In the genomic region with DNA sequence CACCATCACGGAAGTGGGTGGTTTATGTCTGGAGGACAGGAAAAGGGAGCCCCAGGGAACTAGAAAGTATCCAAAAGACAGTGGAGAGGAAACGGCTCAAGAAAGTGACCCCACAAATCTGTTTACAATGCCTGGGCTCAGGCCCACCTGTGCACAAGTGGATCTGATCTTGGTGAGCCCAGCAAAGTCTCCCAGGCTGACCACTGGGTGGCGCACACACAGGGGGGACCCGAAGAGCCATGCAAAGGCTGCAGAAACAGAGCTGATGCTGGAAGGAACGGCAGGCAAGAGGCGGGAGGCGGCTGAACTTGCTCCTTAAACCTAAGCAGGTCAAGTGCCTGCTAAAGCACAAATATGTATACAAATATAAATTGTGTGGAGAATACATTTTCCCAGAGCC, we compare ENCODE assay signal across 9 cellular contexts. TPM values are rescaled to one million over a fixed set of nuclear protein-coding genes. Genes with fewer than 3 reads are reported as not detected.
DNase-seq lines count a peak whose midpoint lies in the region; ATAC-seq, FAIRE-seq and TF ChIP-seq lines count a peak whose summit lies in the region.
"Had no signal": no experiment of that assay in that cellular context is flagged by ENCODE, and none has a peak within 500 bp of the region (broad histone marks: within the 10 kb centered on the region; RNA-seq: fewer than 3 reads in every experiment).

No MANE protein-coding gene starts in this region.

- H3K9me3 ChIP-seq in HEK293 (ENCODE audit: control insufficient read depth, insufficient read depth, low read depth, low read length), result no peaks in the 10 kb centered on the region
- H3K9me3 ChIP-seq in SU-DHL-6 (ENCODE audit: insufficient read depth, low read length), result no peaks in the 10 kb centered on the region
- H3K9me3 ChIP-seq in HepG2 (ENCODE audit: low read length), result no peaks in the 10 kb centered on the region
- H3K9me3 ChIP-seq: SJSA1 had no signal

- H3K36me3 ChIP-seq in HEK293 (ENCODE audit: control insufficient read depth in 2 of 2, insufficient read depth in 1 of 2, low read length in 2 of 2) (peaks cover 5 to 63% of the 10 kb centered on the region in 2 experiments; a peak in 2 of 3 replicates), SU-DHL-6 (ENCODE audit: low read length) (no peaks in the 10 kb centered on the region), HepG2 (replicated peaks in 1 of 2; ENCODE audit: control insufficient read depth in 1 of 2, insufficient read depth in 2 of 2, low read length in 2 of 2) (peaks cover 0 to 3% of the 10 kb centered on the region in 2 experiments; a peak in 2 of 5 replicates)

- POLR2A ChIA-PET in HEK293 (lab: Yijun Ruan, JAX), result interaction anchor here (1.0 kb wide), 1 partner anchor 46 kb away, joined by 5 read pairs; no protein-coding TSS in a partner anchor
- POLR2A ChIA-PET in HepG2 (lab: Yijun Ruan, JAX), result interaction anchor here (0.6 to 0.8 kb wide), 2 partner anchors 10 to 488 kb away, joined by 3 to 4 read pairs; a partner anchor contains a TSS

- intact Hi-C loops in HepG2 (cut with micrococcal nuclease; ENCODE audit: unreplicated experiment), result loop anchor here (1.0 kb wide), 1 partner anchor 46 kb away; no protein-coding TSS in a partner anchor

- FAIRE-seq in HepG2 (lab: Jason Lieb, UNC), result peak; percentile 87
- no peak for FAIRE-seq in frontal cortex (lab: Jason Lieb, UNC)

- H3K36me3 Mint-ChIP-seq in brain, result peaks cover 6% of the 10 kb centered on the region
- peaks cover 61% of the 10 kb centered on the region for H3K36me3 Mint-ChIP-seq in stimulated activated effector memory CD8-positive, alpha-beta T cell treated with anti-CD3 and anti-CD28 coated beads, Interleukin-12 subunit alpha, Interleukin-12 subunit beta, amount 100 ng/mL, for 72 hours

- peak; percentile 88 for ATAC-seq in HepG2
- peak; percentile 58 for ATAC-seq in stimulated activated effector memory CD8-positive, alpha-beta T cell treated with anti-CD3 and anti-CD28 coated beads, Interleukin-12 subunit alpha, Interleukin-12 subunit beta, amount 100 ng/mL, for 72 hours

- no peaks in the 10 kb centered on the region for H3K27me3 Mint-ChIP-seq in brain

- H3K27me3 ChIP-seq in SU-DHL-6 (ENCODE audit: low read length), result no peaks in the 10 kb centered on the region
- H3K27me3 ChIP-seq in HepG2 (ENCODE audit: control insufficient read depth in 1 of 2, insufficient read depth in 2 of 2, low read length in 2 of 2), result no peaks in the 10 kb centered on the region
- H3K27me3 ChIP-seq: SJSA1 had no signal

- H3K27ac ChIP-seq in HEK293 (ENCODE audit: extremely low read depth, low read depth, low read length), result no peak overlapping the region
- no peak overlapping the region for H3K27ac ChIP-seq in SU-DHL-6 (ENCODE audit: low read depth, low read length)
- no peak overlapping the region for H3K27ac ChIP-seq in HepG2 (ENCODE audit: extremely low read length, insufficient read depth, low read length)
- H3K27ac ChIP-seq: SJSA1 had no signal

- 65% methylated on average over 5 of the region's 7 CpGs for WGBS in HepG2 (ENCODE audit: low lambda C conversion rate)

- peak overlapping the region in 1 of 5 experiments; percentile 11 for H3K4me3 Mint-ChIP-seq in brain
- no peak overlapping the region for H3K4me3 Mint-ChIP-seq in stimulated activated effector memory CD8-positive, alpha-beta T cell treated with anti-CD3 and anti-CD28 coated beads, Interleukin-12 subunit alpha, Interleukin-12 subunit beta, amount 100 ng/mL, for 72 hours

- peaks cover 8% of the 10 kb centered on the region for H3K4me1 Mint-ChIP-seq in brain
- no peaks in the 10 kb centered on the region for H3K4me1 Mint-ChIP-seq in stimulated activated effector memory CD8-positive, alpha-beta T cell treated with anti-CD3 and anti-CD28 coated beads, Interleukin-12 subunit alpha, Interleukin-12 subunit beta, amount 100 ng/mL, for 72 hours

- in situ Hi-C loops in HepG2 (cut with HindIII; ENCODE audit: extremely low pct_ligation_motif_present, low pct_unique_long_range_greater_than_20kb), result no loop called here

- BruUV-seq in HepG2 (replicated peaks; lab: Mats Ljungman, UMichigan), result no TSS peak

- peak; percentile 58 for TF ChIP-seq CTCF in HEK293 (tag by site-specific recombination; IDR thresholded peaks at IDR 0.05)
- peak; percentile 81 for TF ChIP-seq CTCF in SU-DHL-6 (IDR thresholded peaks at IDR 0.05; ENCODE audit: insufficient read depth, low read length, poor library complexity, severe bottlenecking)
- peak; percentile 55 to 68 for TF ChIP-seq CTCF in brain (conservative IDR thresholded peaks at IDR 0.05)
- TF ChIP-seq CTCF in HepG2 (CRISPR knock-in tag; IDR thresholded peaks at IDR 0.05), result peak; percentile 78

- no peak for TF ChIP-seq EP300 in HepG2 (IDR thresholded peaks at IDR 0.05; ENCODE audit: low read depth in 2 of 2, low read length in 2 of 2)
- no peak for TF ChIP-seq EP300 in HepG2 (CRISPR knock-in tag; IDR thresholded peaks at IDR 0.05; ENCODE audit: borderline replicate concordance)

- no peak for TF ChIP-seq POLR2A in HepG2 (IDR thresholded peaks at IDR 0.05; ENCODE audit: insufficient read depth in 1 of 2, low read depth in 2 of 2, low read length in 2 of 2)

- H3K9ac ChIP-seq in SU-DHL-6 (ENCODE audit: low read length), result no peak overlapping the region
- no peak overlapping the region for H3K9ac ChIP-seq in HepG2 (ENCODE audit: insufficient read depth, low read depth, low read length)

- H3K9me2 ChIP-seq in SU-DHL-6 (replicated peaks; ENCODE audit: insufficient read depth, low read length), result no peaks in the 10 kb centered on the region

- no peak for TF ChIP-seq RAD21 in HepG2 (CRISPR knock-in tag; IDR thresholded peaks at IDR 0.05)

- H3K4me3 ChIP-seq in HEK293 (ENCODE audit: low read depth, low read length), result no peak overlapping the region
- H3K4me3 ChIP-seq in SU-DHL-6 (ENCODE audit: insufficient read depth, low read length, poor library complexity, severe bottlenecking), result no peak overlapping the region
- no peak overlapping the region for H3K4me3 ChIP-seq in HepG2 (replicated peaks in 1 of 3; ENCODE audit: insufficient read depth in 1 of 3, low read depth in 2 of 3, low read length in 3 of 3)
- H3K4me3 ChIP-seq: SJSA1 had no signal

- CTCF ChIA-PET in HEK293 (lab: Yijun Ruan, JAX), result interaction anchor here (0.6 to 5.0 kb wide), 30 partner anchors 9 to 519 kb away, joined by 3 to 81 read pairs (median 4); a partner anchor contains a TSS
- CTCF ChIA-PET in HepG2 (lab: Yijun Ruan, JAX; ENCODE audit: low intra/inter-chr PET ratio, low total read pairs), result interaction anchor here (0.7 to 2.0 kb wide), 4 partner anchors 10 to 47 kb away, joined by 3 to 20 read pairs (median 4); a partner anchor contains a TSS

- H3F3A ChIP-seq in SU-DHL-6 (ENCODE audit: insufficient read depth), result no peaks in the 10 kb centered on the region

- H3K4me2 ChIP-seq in SU-DHL-6 (ENCODE audit: low read depth, low read length, poor library complexity, severe bottlenecking) (no peak overlapping the region), HepG2 (ENCODE audit: low read depth, low read length) (no peak overlapping the region)

- H3K9me3 Mint-ChIP-seq in brain, result peaks cover 0 to 32% (median 3%) of the 10 kb centered on the region in 5 experiments
- no peaks in the 10 kb centered on the region for H3K9me3 Mint-ChIP-seq in stimulated activated effector memory CD8-positive, alpha-beta T cell treated with anti-CD3 and anti-CD28 coated beads, Interleukin-12 subunit alpha, Interleukin-12 subunit beta, amount 100 ng/mL, for 72 hours

- H4K20me1 ChIP-seq in SU-DHL-6 (ENCODE audit: low read depth, low read length) (no peaks in the 10 kb centered on the region), HepG2 (ENCODE audit: insufficient read depth, low read length) (no peaks in the 10 kb centered on the region)

- peak; percentile 78 for DNase-seq in D341Med (ENCODE audit: low spot score)
- peak; percentile 15 for DNase-seq in HepG2 (ENCODE audit: low spot score)
- peak in 1 of 2 donors; percentile 52 for DNase-seq in stimulated activated effector memory CD8-positive, alpha-beta T cell treated with anti-CD3 and anti-CD28 coated beads, Interleukin-12 subunit alpha, Interleukin-12 subunit beta, amount 100 ng/mL, for 72 hours (ENCODE audit: low spot score in 2 of 2)
- DNase-seq in frontal cortex (ENCODE audit: low spot score in 2 of 2), result no peak
- no peak for DNase-seq in middle frontal gyrus (ENCODE audit: extremely low spot score, low spot score)

- H3K4me1 ChIP-seq in HEK293 (ENCODE audit: control insufficient read depth, insufficient read depth, low read length) (no peaks in the 10 kb centered on the region), HepG2 (ENCODE audit: insufficient read depth, low read length) (no peaks in the 10 kb centered on the region)
- H3K4me1 ChIP-seq: SJSA1 had no signal

- no peak overlapping the region for H2AFZ ChIP-seq in SU-DHL-6 (ENCODE audit: low read depth, low read length, severe bottlenecking)
- H2AFZ ChIP-seq in HepG2 (ENCODE audit: low read length), result no peak overlapping the region

- H3K27ac Mint-ChIP-seq in brain, result no peak overlapping the region
- no peak overlapping the region for H3K27ac Mint-ChIP-seq in stimulated activated effector memory CD8-positive, alpha-beta T cell treated with anti-CD3 and anti-CD28 coated beads, Interleukin-12 subunit alpha, Interleukin-12 subunit beta, amount 100 ng/mL, for 72 hours

- H3K79me2 ChIP-seq in SU-DHL-6 (ENCODE audit: insufficient read depth, low read length), result no peaks in the 10 kb centered on the region
- H3K79me2 ChIP-seq in HepG2 (ENCODE audit: insufficient read depth, low read length), result no peaks in the 10 kb centered on the region

RNA-seq across cellular contexts. Expression of a gene that starts 9.6 kb away (rescaled TPM):
- polyA plus RNA-seq in brain (ENCODE audit: insufficient read depth, low read depth, low replicate concordance), result 41.8 TPM
- 42.4 and 52.1 TPM in 2 replicates for total RNA-seq in HepG2 (2016; rRNA removed; fragmentation: Illumina TruSeq; extraction: Trizol)
- 11.6 and 12.0 TPM in 2 replicates for total RNA-seq in HepG2 (2016; cell fraction: cytosol; rRNA removed; fragmentation: Illumina TruSeq; extraction: Trizol; ENCODE audit: low read depth)
- total RNA-seq in HepG2 (2016; cell fraction: insoluble cytoplasmic fraction; rRNA removed; fragmentation: Illumina TruSeq; extraction: Trizol), result 39.2 and 51.8 TPM in 2 replicates
- 14.9 and 17.2 TPM in 2 replicates for total RNA-seq in HepG2 (2016; cell fraction: membrane; rRNA removed; fragmentation: Illumina TruSeq; extraction: Trizol)
- total RNA-seq in HepG2 (2016; cell fraction: nucleus; rRNA removed; fragmentation: Illumina TruSeq; extraction: Trizol), result 18.7 and 21.6 TPM in 2 replicates
- 9.1 and 10.9 TPM in 2 replicates for polyA plus RNA-seq in HepG2 (2011; rRNA removed)
- 9.4 and 15.2 TPM in 2 replicates for polyA plus RNA-seq in HepG2 (2011; cell fraction: cytosol; rRNA removed)
- 19.4 and 23.3 TPM in 2 replicates for polyA plus RNA-seq in HepG2 (2011; cell fraction: nucleus; rRNA removed)
- 8.2 and 11.4 TPM in 2 replicates for polyA plus RNA-seq in HepG2 (2012)
- 6.9 and 7.7 TPM in 2 replicates for polyA plus RNA-seq in HepG2 (2016; cell fraction: cytosol; fragmentation: Illumina TruSeq; extraction: Trizol; ENCODE audit: low read depth)
- polyA plus RNA-seq in HepG2 (2016; cell fraction: insoluble cytoplasmic fraction; fragmentation: Illumina TruSeq; extraction: Trizol; ENCODE audit: low read depth), result 32.6 and 41.1 TPM in 2 replicates
- polyA plus RNA-seq in HepG2 (2016; cell fraction: membrane; fragmentation: Illumina TruSeq; extraction: Trizol; ENCODE audit: low read depth), result 10.1 and 11.1 TPM in 2 replicates
- polyA plus RNA-seq in HepG2 (2016; cell fraction: nucleus; fragmentation: Illumina TruSeq; extraction: Trizol; ENCODE audit: insufficient read depth, low read depth), result 35.1 and 45.0 TPM in 2 replicates
- polyA minus RNA-seq in HepG2 (2011; rRNA and poly(A)+ RNA removed; ENCODE audit: low replicate concordance), result 18.6 and 73.7 TPM in 2 replicates
- 5.5 and 7.6 TPM in 2 replicates for polyA minus RNA-seq in HepG2 (2011; cell fraction: cytosol; rRNA and poly(A)+ RNA removed)
- polyA minus RNA-seq in HepG2 (2011; cell fraction: nucleus; rRNA and poly(A)+ RNA removed), result 3.6 and 9.3 TPM in 2 replicates
- 6.5 TPM for total RNA-seq in frontal cortex

RNA-seq across cellular contexts. Expression of a gene that starts 15.0 kb away (rescaled TPM):
- polyA plus RNA-seq in brain (ENCODE audit: insufficient read depth, low read depth, low replicate concordance) (not detected), HepG2 (2011; rRNA removed) (0.13 and 0.17 TPM in 2 replicates)
- total RNA-seq in HepG2 (2016; rRNA removed; fragmentation: Illumina TruSeq; extraction: Trizol) (0.18 TPM in 1 of 2 replicates, not detected in the other), frontal cortex (2.9 TPM)
- 1.2 TPM in 1 of 2 replicates, not detected in the other for total RNA-seq in HepG2 (2016; cell fraction: cytosol; rRNA removed; fragmentation: Illumina TruSeq; extraction: Trizol; ENCODE audit: low read depth)
- total RNA-seq in HepG2 (2016; cell fraction: insoluble cytoplasmic fraction; rRNA removed; fragmentation: Illumina TruSeq; extraction: Trizol), result 0.22 TPM in 1 of 2 replicates, not detected in the other
- 0.19 and 0.21 TPM in 2 replicates for total RNA-seq in HepG2 (2016; cell fraction: membrane; rRNA removed; fragmentation: Illumina TruSeq; extraction: Trizol)
- 0.50 and 0.62 TPM in 2 replicates for total RNA-seq in HepG2 (2016; cell fraction: nucleus; rRNA removed; fragmentation: Illumina TruSeq; extraction: Trizol)
- 0.09 and 0.21 TPM in 2 replicates for polyA plus RNA-seq in HepG2 (2011; cell fraction: cytosol; rRNA removed)
- 1.2 and 2.1 TPM in 2 replicates for polyA plus RNA-seq in HepG2 (2011; cell fraction: nucleus; rRNA removed)
- not detected in 2 replicates for polyA plus RNA-seq in HepG2 (2012)
- polyA plus RNA-seq in HepG2 (2016; cell fraction: cytosol; fragmentation: Illumina TruSeq; extraction: Trizol; ENCODE audit: low read depth), result 0.18 TPM in 1 of 2 replicates, not detected in the other
- 0.19 TPM in 1 of 2 replicates, not detected in the other for polyA plus RNA-seq in HepG2 (2016; cell fraction: insoluble cytoplasmic fraction; fragmentation: Illumina TruSeq; extraction: Trizol; ENCODE audit: low read depth)
- polyA plus RNA-seq in HepG2 (2016; cell fraction: membrane; fragmentation: Illumina TruSeq; extraction: Trizol; ENCODE audit: low read depth), result 0.15 TPM in 1 of 2 replicates, not detected in the other
- polyA plus RNA-seq in HepG2 (2016; cell fraction: nucleus; fragmentation: Illumina TruSeq; extraction: Trizol; ENCODE audit: insufficient read depth, low read depth), result 0.38 TPM in 1 of 2 replicates, not detected in the other
- 0.24 and 0.87 TPM in 2 replicates for polyA minus RNA-seq in HepG2 (2011; rRNA and poly(A)+ RNA removed; ENCODE audit: low replicate concordance)
- polyA minus RNA-seq in HepG2 (2011; cell fraction: cytosol; rRNA and poly(A)+ RNA removed), result not detected in 2 replicates
- polyA minus RNA-seq in HepG2 (2011; cell fraction: nucleus; rRNA and poly(A)+ RNA removed), result 1.3 and 1.6 TPM in 2 replicates

RNA-seq across cellular contexts. Expression of a gene that starts 34.0 kb away (rescaled TPM):
- polyA plus RNA-seq in brain (ENCODE audit: insufficient read depth, low read depth, low replicate concordance) (149 TPM), HepG2 (2011; rRNA removed) (0.40 and 0.63 TPM in 2 replicates)
- total RNA-seq in HepG2 (2016; rRNA removed; fragmentation: Illumina TruSeq; extraction: Trizol) (0.18 TPM in 1 of 2 replicates, not detected in the other), frontal cortex (1.6 TPM)
- not detected in 2 replicates for total RNA-seq in HepG2 (2016; cell fraction: cytosol; rRNA removed; fragmentation: Illumina TruSeq; extraction: Trizol; ENCODE audit: low read depth)
- total RNA-seq in HepG2 (2016; cell fraction: insoluble cytoplasmic fraction; rRNA removed; fragmentation: Illumina TruSeq; extraction: Trizol), result 0.19 TPM in 1 of 2 replicates, not detected in the other
- total RNA-seq in HepG2 (2016; cell fraction: membrane; rRNA removed; fragmentation: Illumina TruSeq; extraction: Trizol), result 0.06 and 0.21 TPM in 2 replicates
- total RNA-seq in HepG2 (2016; cell fraction: nucleus; rRNA removed; fragmentation: Illumina TruSeq; extraction: Trizol), result 0.25 and 0.85 TPM in 2 replicates
- 0.28 and 0.54 TPM in 2 replicates for polyA plus RNA-seq in HepG2 (2011; cell fraction: cytosol; rRNA removed)
- 0.54 and 0.85 TPM in 2 replicates for polyA plus RNA-seq in HepG2 (2011; cell fraction: nucleus; rRNA removed)
- 1.5 and 1.9 TPM in 2 replicates for polyA plus RNA-seq in HepG2 (2012)
- 0.10 and 0.11 TPM in 2 replicates for polyA plus RNA-seq in HepG2 (2016; cell fraction: cytosol; fragmentation: Illumina TruSeq; extraction: Trizol; ENCODE audit: low read depth)
- 0.26 TPM in 1 of 2 replicates, not detected in the other for polyA plus RNA-seq in HepG2 (2016; cell fraction: insoluble cytoplasmic fraction; fragmentation: Illumina TruSeq; extraction: Trizol; ENCODE audit: low read depth)
- 0.49 and 1.0 TPM in 2 replicates for polyA plus RNA-seq in HepG2 (2016; cell fraction: membrane; fragmentation: Illumina TruSeq; extraction: Trizol; ENCODE audit: low read depth)
- 0.98 and 1.4 TPM in 2 replicates for polyA plus RNA-seq in HepG2 (2016; cell fraction: nucleus; fragmentation: Illumina TruSeq; extraction: Trizol; ENCODE audit: insufficient read depth, low read depth)
- 1.3 TPM in 1 of 2 replicates, not detected in the other for polyA minus RNA-seq in HepG2 (2011; rRNA and poly(A)+ RNA removed; ENCODE audit: low replicate concordance)
- polyA minus RNA-seq in HepG2 (2011; cell fraction: cytosol; rRNA and poly(A)+ RNA removed), result 0.99 and 1.3 TPM in 2 replicates
- 0.37 and 0.77 TPM in 2 replicates for polyA minus RNA-seq in HepG2 (2011; cell fraction: nucleus; rRNA and poly(A)+ RNA removed)

RNA-seq across cellular contexts. Expression of a gene that starts 49.6 kb away (rescaled TPM):
- polyA plus RNA-seq in brain (ENCODE audit: insufficient read depth, low read depth, low replicate concordance), result 0.73 TPM
- total RNA-seq in HepG2 (2016; rRNA removed; fragmentation: Illumina TruSeq; extraction: Trizol), result 0.02 and 0.03 TPM in 2 replicates
- not detected in 2 replicates for total RNA-seq in HepG2 (2016; cell fraction: cytosol; rRNA removed; fragmentation: Illumina TruSeq; extraction: Trizol; ENCODE audit: low read depth)
- 0.02 and 0.03 TPM in 2 replicates for total RNA-seq in HepG2 (2016; cell fraction: insoluble cytoplasmic fraction; rRNA removed; fragmentation: Illumina TruSeq; extraction: Trizol)
- total RNA-seq in HepG2 (2016; cell fraction: membrane; rRNA removed; fragmentation: Illumina TruSeq; extraction: Trizol), result not detected in 2 replicates
- not detected in 2 replicates for total RNA-seq in HepG2 (2016; cell fraction: nucleus; rRNA removed; fragmentation: Illumina TruSeq; extraction: Trizol)
- polyA plus RNA-seq in HepG2 (2011; rRNA removed), result not detected in 2 replicates
- polyA plus RNA-seq in HepG2 (2011; cell fraction: cytosol; rRNA removed), result not detected in 2 replicates
- polyA plus RNA-seq in HepG2 (2011; cell fraction: nucleus; rRNA removed), result 0.03 TPM in 1 of 2 replicates, not detected in the other
- 0.03 TPM in 1 of 2 replicates, not detected in the other for polyA plus RNA-seq in HepG2 (2012)
- polyA plus RNA-seq in HepG2 (2016; cell fraction: cytosol; fragmentation: Illumina TruSeq; extraction: Trizol; ENCODE audit: low read depth), result not detected in 2 replicates
- polyA plus RNA-seq in HepG2 (2016; cell fraction: insoluble cytoplasmic fraction; fragmentation: Illumina TruSeq; extraction: Trizol; ENCODE audit: low read depth), result not detected in 2 replicates
- not detected in 2 replicates for polyA plus RNA-seq in HepG2 (2016; cell fraction: membrane; fragmentation: Illumina TruSeq; extraction: Trizol; ENCODE audit: low read depth)
- not detected in 2 replicates for polyA plus RNA-seq in HepG2 (2016; cell fraction: nucleus; fragmentation: Illumina TruSeq; extraction: Trizol; ENCODE audit: insufficient read depth, low read depth)
- polyA minus RNA-seq in HepG2 (2011; rRNA and poly(A)+ RNA removed; ENCODE audit: low replicate concordance), result not detected in 2 replicates
- not detected in 2 replicates for polyA minus RNA-seq in HepG2 (2011; cell fraction: cytosol; rRNA and poly(A)+ RNA removed)
- polyA minus RNA-seq in HepG2 (2011; cell fraction: nucleus; rRNA and poly(A)+ RNA removed), result not detected in 2 replicates
- 0.82 TPM for total RNA-seq in frontal cortex
- total RNA-seq: SJSA1 had no signal

RNA-seq across cellular contexts. Expression of a gene that starts 56.6 kb away (rescaled TPM):
- 7.2 TPM for polyA plus RNA-seq in brain (ENCODE audit: insufficient read depth, low read depth, low replicate concordance)
- not detected in 2 replicates for total RNA-seq in HepG2 (2016; rRNA removed; fragmentation: Illumina TruSeq; extraction: Trizol)
- total RNA-seq in HepG2 (2016; cell fraction: cytosol; rRNA removed; fragmentation: Illumina TruSeq; extraction: Trizol; ENCODE audit: low read depth), result not detected in 2 replicates
- total RNA-seq in HepG2 (2016; cell fraction: insoluble cytoplasmic fraction; rRNA removed; fragmentation: Illumina TruSeq; extraction: Trizol), result not detected in 2 replicates
- not detected in 2 replicates for total RNA-seq in HepG2 (2016; cell fraction: membrane; rRNA removed; fragmentation: Illumina TruSeq; extraction: Trizol)
- not detected in 2 replicates for total RNA-seq in HepG2 (2016; cell fraction: nucleus; rRNA removed; fragmentation: Illumina TruSeq; extraction: Trizol)
- not detected in 2 replicates for polyA plus RNA-seq in HepG2 (2011; rRNA removed)
- not detected in 2 replicates for polyA plus RNA-seq in HepG2 (2011; cell fraction: cytosol; rRNA removed)
- polyA plus RNA-seq in HepG2 (2011; cell fraction: nucleus; rRNA removed), result not detected in 2 replicates
- not detected in 2 replicates for polyA plus RNA-seq in HepG2 (2012)
- polyA plus RNA-seq in HepG2 (2016; cell fraction: cytosol; fragmentation: Illumina TruSeq; extraction: Trizol; ENCODE audit: low read depth), result not detected in 2 replicates
- polyA plus RNA-seq in HepG2 (2016; cell fraction: insoluble cytoplasmic fraction; fragmentation: Illumina TruSeq; extraction: Trizol; ENCODE audit: low read depth), result not detected in 2 replicates
- polyA plus RNA-seq in HepG2 (2016; cell fraction: membrane; fragmentation: Illumina TruSeq; extraction: Trizol; ENCODE audit: low read depth), result not detected in 2 replicates
- not detected in 2 replicates for polyA plus RNA-seq in HepG2 (2016; cell fraction: nucleus; fragmentation: Illumina TruSeq; extraction: Trizol; ENCODE audit: insufficient read depth, low read depth)
- polyA minus RNA-seq in HepG2 (2011; rRNA and poly(A)+ RNA removed; ENCODE audit: low replicate concordance), result not detected in 2 replicates
- not detected in 2 replicates for polyA minus RNA-seq in HepG2 (2011; cell fraction: cytosol; rRNA and poly(A)+ RNA removed)
- not detected in 2 replicates for polyA minus RNA-seq in HepG2 (2011; cell fraction: nucleus; rRNA and poly(A)+ RNA removed)
- total RNA-seq in frontal cortex, result 7.3 TPM
- total RNA-seq: SJSA1 had no signal

Comparison
In these comparisons a context has a peak if more than half of its experiments do, and no peak if none do; other contexts are left out.
1. DNase-seq: peak in D341Med (single experiment) and HepG2 (single experiment); none in frontal cortex (0 of 2) and middle frontal gyrus (single experiment).
2. Peak in every context shown above with its lines, with median percentiles within 50 percentile points of each other: CTCF ChIP-seq.